In genomic region chr2:117980783-117981676, GRCh38 we compare ENCODE assay signal across 11 cellular contexts. TPM values are rescaled to one million over a fixed set of nuclear protein-coding genes. Genes with fewer than 3 reads are reported as not detected.
DNase-seq lines count a peak whose midpoint lies in the region; ATAC-seq and TF ChIP-seq lines count a peak whose summit lies in the region.
"Had no signal": no experiment of that assay in that cellular context is flagged by ENCODE, and none has a peak within 500 bp of the region (broad histone marks: within the 10 kb centered on the region; RNA-seq: fewer than 3 reads in every experiment).

No MANE protein-coding gene starts in this region.

- H3K27me3 Mint-ChIP-seq in Calu3 (ENCODE audit: unreplicated experiment), result no peaks in the 10 kb centered on the region
- H3K27me3 Mint-ChIP-seq: IgD-negative memory B cell had no signal

- H3K4me1 Mint-ChIP-seq in Calu3 (ENCODE audit: low read depth, unreplicated experiment), result peaks cover 33% of the 10 kb centered on the region

- CTCF ChIA-PET in Calu3 (lab: Charles Lee), result no interaction called here

- in situ Hi-C loops in G401 (cut with HindIII; ENCODE audit: low sequenced_read_pairs), result no loop called here

- no peak overlapping the region for H3K4me3 Mint-ChIP-seq in Calu3 (ENCODE audit: low read depth, unreplicated experiment)
- H3K4me3 Mint-ChIP-seq: activated naive CD4-positive, alpha-beta T cell treated with anti-CD3 and anti-CD28 coated beads for 36 hours; IgD-negative memory B cell had no signal

- intact Hi-C loops in Calu3 (cut with micrococcal nuclease; ENCODE audit: unreplicated experiment), result no loop called here

- no peaks in the 10 kb centered on the region for H3K9me3 Mint-ChIP-seq in Calu3 (ENCODE audit: low read depth, unreplicated experiment)
- H3K9me3 Mint-ChIP-seq: activated naive CD4-positive, alpha-beta T cell treated with anti-CD3 and anti-CD28 coated beads for 36 hours; IgD-negative memory B cell had no signal

- no TSS peak for BruUV-seq in Calu3 (replicated peaks; lab: Mats Ljungman, UMichigan)

- ATAC-seq in GM18519 (IDR thresholded peaks at IDR 0.05; ENCODE audit: low FRiP score, unreplicated experiment) (no peak), GM21381 (IDR thresholded peaks at IDR 0.05; ENCODE audit: unreplicated experiment) (no peak)

- TF ChIP-seq CTCF in Calu3 (IDR thresholded peaks at IDR 0.05; ENCODE audit: unreplicated experiment), result no peak
- no peak for TF ChIP-seq CTCF in fibroblast of the aortic adventitia (IDR thresholded peaks at IDR 0.05; ENCODE audit: insufficient read depth, low read length)

- no peak overlapping the region for H3K4me3 ChIP-seq in fibroblast of the aortic adventitia (ENCODE audit: low read depth, low read length)
- H3K4me3 ChIP-seq: SJCRH30 had no signal

- DNase-seq in Calu3 (no peak), RPMI7951 (ENCODE audit: low read depth) (peak; percentile 70), fibroblast of the aortic adventitia (ENCODE audit: low read depth) (peak; percentile 97), renal cortical epithelial cell (ENCODE audit: low read depth) (peak; percentile 90), NCI-H1048 (lab: John Stamatoyannopoulos, UW) (no peak), G401 (ENCODE audit: low spot score) (no peak)
- DNase-seq: activated naive CD4-positive, alpha-beta T cell treated with anti-CD3 and anti-CD28 coated beads for 36 hours; SJCRH30 had no signal

- peaks cover 29% of the 10 kb centered on the region for H3K36me3 Mint-ChIP-seq in Calu3 (ENCODE audit: insufficient read depth, unreplicated experiment)

- H3K27ac Mint-ChIP-seq in Calu3 (ENCODE audit: unreplicated experiment), result peak overlapping the region; percentile 14
- H3K27ac Mint-ChIP-seq: activated naive CD4-positive, alpha-beta T cell treated with anti-CD3 and anti-CD28 coated beads for 36 hours had no signal

RNA-seq across cellular contexts. Expression of gene CCDC93, which starts 32.8 kb away (rescaled TPM):
- 49.8 and 57.3 TPM in 2 replicates for total RNA-seq in Calu3 (2022)
- total RNA-seq in RPMI7951 (2014; rRNA removed; shearing (Covaris generic)), result 10.5 and 15.3 TPM in 2 replicates
- 23.9 and 30.5 TPM in 2 replicates for total RNA-seq in fibroblast of the aortic adventitia (ENCODE audit: low replicate concordance)
- 25.2 and 40.5 TPM in 2 replicates for total RNA-seq in renal cortical epithelial cell
- 8.5 and 10.7 TPM in 2 replicates for total RNA-seq in G401 (2014; rRNA removed; shearing (Covaris generic))

Comparison
In these comparisons a context has a peak if more than half of its experiments do, and no peak if none do; other contexts are left out.
1. DNase-seq: peak in RPMI7951 (single experiment), fibroblast of the aortic adventitia (single experiment) and renal cortical epithelial cell (single experiment); none in Calu3 (single experiment), NCI-H1048 (single experiment) and G401 (single experiment).